Comparison of ENCODE assay signal across 8 cellular contexts in genomic region chrX:150897371-150898319, GRCh38. TPM values are rescaled to one million over a fixed set of nuclear protein-coding genes. Genes with fewer than 3 reads are reported as not detected.
DNase-seq lines count a peak whose midpoint lies in the region; ATAC-seq and TF ChIP-seq lines count a peak whose summit lies in the region.

No MANE protein-coding gene starts in this region.

- peaks cover 11% of the 10 kb centered on the region for H3K4me1 Mint-ChIP-seq in CD8-positive, alpha-beta T cell (ENCODE audit: low read depth)
- peaks cover 8% of the 10 kb centered on the region for H3K4me1 Mint-ChIP-seq in activated naive CD8-positive, alpha-beta T cell treated with anti-CD3 and anti-CD28 coated beads, Interleukin-2, amount 10 ng/mL, durations not matched to agents 7 days and 5 days

- TF ChIP-seq CTCF in CD8-positive, alpha-beta T cell (IDR thresholded peaks at IDR 0.05): no peak
- no peak for TF ChIP-seq CTCF in right atrium auricular region (IDR thresholded peaks at IDR 0.05)
- TF ChIP-seq CTCF in sigmoid colon (IDR thresholded peaks at IDR 0.05): no peak

- no peak for TF ChIP-seq POLR2A in sigmoid colon (IDR thresholded peaks at IDR 0.05)

- no peaks in the 10 kb centered on the region for H3K27me3 Mint-ChIP-seq in CD8-positive, alpha-beta T cell (ENCODE audit: low read depth)
- no peaks in the 10 kb centered on the region for H3K27me3 Mint-ChIP-seq in activated naive CD8-positive, alpha-beta T cell treated with anti-CD3 and anti-CD28 coated beads, Interleukin-2, amount 10 ng/mL, durations not matched to agents 7 days and 5 days

- H3K9me3 ChIP-seq in CD8-positive, alpha-beta T cell (ENCODE audit: low read length): no peaks in the 10 kb centered on the region
- H3K9me3 ChIP-seq in right atrium auricular region (no peaks in the 10 kb centered on the region), sigmoid colon (no peaks in the 10 kb centered on the region)

- no peak for ATAC-seq in CD8-positive, alpha-beta T cell
- ATAC-seq in HG02678 (IDR thresholded peaks at IDR 0.05; ENCODE audit: unreplicated experiment) (peak; percentile 1), HG03439 (IDR thresholded peaks at IDR 0.05; ENCODE audit: unreplicated experiment) (no peak)
- ATAC-seq in activated naive CD8-positive, alpha-beta T cell treated with anti-CD3 and anti-CD28 coated beads, Interleukin-2, amount 10 ng/mL, durations not matched to agents 7 days and 5 days (ENCODE audit: low read depth): peak; percentile 3

- POLR2A ChIA-PET in CD8-positive, alpha-beta T cell (lab: Charles Lee): no interaction called here
- POLR2A ChIA-PET in activated naive CD8-positive, alpha-beta T cell treated with anti-CD3 and anti-CD28 coated beads, Interleukin-2, amount 10 ng/mL, durations not matched to agents 7 days and 5 days (lab: Charles Lee): interaction anchor here (0.7 to 1.3 kb wide), 3 partner anchors 17 to 1982 kb away, joined by 3 to 6 read pairs (median 5); partner anchors contain the start of gene HMGB3

- H3K4me3 Mint-ChIP-seq in CD8-positive, alpha-beta T cell: peak overlapping the region; percentile 78
- peak overlapping the region; percentile 83 for H3K4me3 Mint-ChIP-seq in activated naive CD8-positive, alpha-beta T cell treated with anti-CD3 and anti-CD28 coated beads, Interleukin-2, amount 10 ng/mL, durations not matched to agents 7 days and 5 days

- peak overlapping the region; percentile 61 for H3K4me3 ChIP-seq in CD8-positive, alpha-beta T cell (ENCODE audit: low read depth, low read length)
- peak overlapping the region; percentile 52 to 56 for H3K4me3 ChIP-seq in right atrium auricular region
- peak overlapping the region; percentile 44 to 73 (median 70) for H3K4me3 ChIP-seq in sigmoid colon

- WGBS in sigmoid colon, 2 donors: 6% methylated on average over 23 of the region's 23 CpGs

- intact Hi-C loops in CD8-positive, alpha-beta T cell (cut with DNase I, micrococcal nuclease): loop anchor here (1.0 to 5.0 kb wide), 7 partner anchors 85 to 500 kb away; partner anchors contain the start of genes HMGB3 (in 2 of the 2), MTM1 (in 1 of the 2), MTMR1 (in 1 of the 2) and VMA21 (in 1 of the 2)
- intact Hi-C loops in sigmoid colon (cut with DNase I): loop anchor here (1.0 to 2.0 kb wide), 2 partner anchors 37 to 86 kb away; partner anchors contain the start of gene HMGB3

- CTCF ChIA-PET in CD8-positive, alpha-beta T cell (lab: Charles Lee): no interaction called here

- no peaks in the 10 kb centered on the region for H3K36me3 ChIP-seq in CD8-positive, alpha-beta T cell (ENCODE audit: insufficient read depth, low read length)
- H3K36me3 ChIP-seq in right atrium auricular region: no peaks in the 10 kb centered on the region
- no peaks in the 10 kb centered on the region for H3K36me3 ChIP-seq in sigmoid colon

- peak in 6 of 7 experiments; percentile 8 to 54 (median 44) for DNase-seq in CD8-positive, alpha-beta T cell
- peak; percentile 26 for DNase-seq in RKO (ENCODE audit: low spot score)
- peak; percentile 46 for DNase-seq in activated naive CD8-positive, alpha-beta T cell treated with anti-CD3 and anti-CD28 coated beads, Interleukin-2, amount 10 ng/mL, durations not matched to agents 7 days and 5 days
- no peak for DNase-seq in right atrium auricular region (ENCODE audit: low spot score)
- no peak for DNase-seq in sigmoid colon
- no peak for DNase-seq in GOT3 (lab: John Stamatoyannopoulos, UW)

- no peaks in the 10 kb centered on the region for H3K9me3 Mint-ChIP-seq in CD8-positive, alpha-beta T cell
- H3K9me3 Mint-ChIP-seq in activated naive CD8-positive, alpha-beta T cell treated with anti-CD3 and anti-CD28 coated beads, Interleukin-2, amount 10 ng/mL, durations not matched to agents 7 days and 5 days: no peaks in the 10 kb centered on the region

- peaks cover 6% of the 10 kb centered on the region for H3K4me1 ChIP-seq in CD8-positive, alpha-beta T cell (ENCODE audit: insufficient read depth, low read length)
- H3K4me1 ChIP-seq in right atrium auricular region (no peaks in the 10 kb centered on the region), sigmoid colon (peaks cover 0 to 7% (median 0%) of the 10 kb centered on the region in 4 donors)

- peak overlapping the region; percentile 67 for H3K27ac Mint-ChIP-seq in CD8-positive, alpha-beta T cell
- peak overlapping the region; percentile 78 for H3K27ac Mint-ChIP-seq in activated naive CD8-positive, alpha-beta T cell treated with anti-CD3 and anti-CD28 coated beads, Interleukin-2, amount 10 ng/mL, durations not matched to agents 7 days and 5 days

- TF ChIP-seq EP300 in sigmoid colon (IDR thresholded peaks at IDR 0.05): no peak

- H3K27ac ChIP-seq in CD8-positive, alpha-beta T cell (ENCODE audit: low read depth, low read length): peak overlapping the region; percentile 63
- H3K27ac ChIP-seq in right atrium auricular region: peak overlapping the region; percentile 79 to 80
- peak overlapping the region; percentile 71 to 86 (median 77) for H3K27ac ChIP-seq in sigmoid colon

- H3K27me3 ChIP-seq in CD8-positive, alpha-beta T cell (ENCODE audit: insufficient read depth, low read length): no peaks in the 10 kb centered on the region
- H3K27me3 ChIP-seq in right atrium auricular region: no peaks in the 10 kb centered on the region
- no peaks in the 10 kb centered on the region for H3K27me3 ChIP-seq in sigmoid colon

- H3K36me3 Mint-ChIP-seq in CD8-positive, alpha-beta T cell: no peaks in the 10 kb centered on the region
- no peaks in the 10 kb centered on the region for H3K36me3 Mint-ChIP-seq in activated naive CD8-positive, alpha-beta T cell treated with anti-CD3 and anti-CD28 coated beads, Interleukin-2, amount 10 ng/mL, durations not matched to agents 7 days and 5 days

RNA-seq across cellular contexts. Expression of gene CD99L2, which starts 0.8 kb away (rescaled TPM):
- 1 to 10 TPM; 6.4 TPM for total RNA-seq in CD8-positive, alpha-beta T cell
- total RNA-seq in activated naive CD8-positive, alpha-beta T cell treated with anti-CD3 and anti-CD28 coated beads, Interleukin-2, amount 10 ng/mL, durations not matched to agents 7 days and 5 days: 10 to 100 TPM; 18.5 to 19.6 TPM
- 10 to 100 TPM; 66.0 to 72.0 TPM for total RNA-seq in right atrium auricular region
- total RNA-seq in sigmoid colon: 10 to 100 TPM; 55.8 to 62.6 (median 59.5) TPM
- polyA plus RNA-seq in sigmoid colon: 10 to 100 TPM in 1 of 3 donors, 1 to 10 TPM in 2; 4.8 to 20.0 (median 4.9) TPM

Comparison
In these comparisons a context has a peak if more than half of its experiments do, and no peak if none do; other contexts are left out.
1. ATAC-seq: peak in HG02678 (single experiment) and activated naive CD8-positive, alpha-beta T cell treated with anti-CD3 and anti-CD28 coated beads, Interleukin-2, amount 10 ng/mL, durations not matched to agents 7 days and 5 days (single experiment); none in CD8-positive, alpha-beta T cell (single experiment) and HG03439 (single experiment).
2. DNase-seq: peak in CD8-positive, alpha-beta T cell (6 of 7), RKO (single experiment) and activated naive CD8-positive, alpha-beta T cell treated with anti-CD3 and anti-CD28 coated beads, Interleukin-2, amount 10 ng/mL, durations not matched to agents 7 days and 5 days (single experiment); none in right atrium auricular region (single experiment), sigmoid colon (single experiment) and GOT3 (single experiment).
3. Peak in every context shown above with its lines, with median percentiles within 50 percentile points of each other: H3K27ac ChIP-seq and H3K4me3 ChIP-seq.